ENCODE assay signal across 8 cellular contexts in genomic region chr3:132352556-132353143, GRCh38. TPM values are rescaled to one million over a fixed set of nuclear protein-coding genes. Genes with fewer than 3 reads are reported as not detected.
DNase-seq lines count a peak whose midpoint lies in the region; ATAC-seq and FAIRE-seq lines count a peak whose summit lies in the region.

No MANE protein-coding gene starts in this region.

- H3K4me3 Mint-ChIP-seq in activated CD4-positive, alpha-beta T cell treated with anti-CD3 and anti-CD28 coated beads, Interleukin-2, amount 10 ng/mL, durations not matched to agents 24 days and 14 days: no peak overlapping the region

- peaks cover 19% of the 10 kb centered on the region for H3K27me3 Mint-ChIP-seq in activated CD4-positive, alpha-beta T cell treated with anti-CD3 and anti-CD28 coated beads, Interleukin-2, amount 10 ng/mL, durations not matched to agents 24 days and 14 days

- H3K4me1 Mint-ChIP-seq in activated CD4-positive, alpha-beta T cell treated with anti-CD3 and anti-CD28 coated beads, Interleukin-2, amount 10 ng/mL, durations not matched to agents 24 days and 14 days: peaks cover 1% of the 10 kb centered on the region

- H3K27ac Mint-ChIP-seq in activated CD4-positive, alpha-beta T cell treated with anti-CD3 and anti-CD28 coated beads, Interleukin-2, amount 10 ng/mL, durations not matched to agents 24 days and 14 days: no peak overlapping the region

- H3K9me3 Mint-ChIP-seq in activated CD4-positive, alpha-beta T cell treated with anti-CD3 and anti-CD28 coated beads, Interleukin-2, amount 10 ng/mL, durations not matched to agents 24 days and 14 days: no peaks in the 10 kb centered on the region

- intact Hi-C loops in activated CD4-positive, alpha-beta T cell treated with anti-CD3 and anti-CD28 coated beads, Interleukin-2, amount 10 ng/mL, durations not matched to agents 24 days and 14 days (cut with micrococcal nuclease): loop anchor here (1.0 kb wide), 3 partner anchors 47 to 290 kb away; no protein-coding TSS in a partner anchor

- H3K36me3 Mint-ChIP-seq in activated CD4-positive, alpha-beta T cell treated with anti-CD3 and anti-CD28 coated beads, Interleukin-2, amount 10 ng/mL, durations not matched to agents 24 days and 14 days (ENCODE audit: low read depth): no peaks in the 10 kb centered on the region

- DNase-seq in GM18507 (ENCODE audit: extremely low spot score, insufficient read length, low read depth) (peak; percentile 44), NCI-H526 treated with DMSO at 0.1 percent for 48 hours (lab: John Stamatoyannopoulos, UW) (peak; percentile 49), dermis blood vessel endothelial cell (peak; percentile 84), lung microvascular endothelial cell (ENCODE audit: low read depth in 2 of 2) (peak; percentile 66 to 75)
- peak; percentile 89 for DNase-seq in activated CD4-positive, alpha-beta T cell treated with anti-CD3 and anti-CD28 coated beads, Interleukin-2, amount 10 ng/mL, durations not matched to agents 24 days and 14 days
- peak; percentile 30 to 59 for DNase-seq in stimulated activated CD8-positive, alpha-beta memory T cell treated with anti-CD3 and anti-CD28 coated beads, Interleukin-2, amount 100 ng/mL, for 48 hours (ENCODE audit: low read depth in 2 of 2)

- peak; percentile 64 for ATAC-seq in HG03439 (IDR thresholded peaks at IDR 0.05; ENCODE audit: unreplicated experiment)

- FAIRE-seq in A204.1 (lab: Jason Lieb, UNC) (peak; percentile 95), GM18507 (lab: Jason Lieb, UNC) (peak; percentile 85)

RNA-seq across cellular contexts. Expression of gene ACP3, which starts 35.4 kb away (rescaled TPM):
- not detected in 2 replicates for total RNA-seq in activated CD4-positive, alpha-beta T cell treated with anti-CD3 and anti-CD28 coated beads, Interleukin-2, amount 10 ng/mL, durations not matched to agents 24 days and 14 days
- total RNA-seq in dermis blood vessel endothelial cell: not detected in 2 replicates
- total RNA-seq in lung microvascular endothelial cell: not detected in 2 replicates

Comparison
In these comparisons a context has a peak if more than half of its experiments do, and no peak if none do; other contexts are left out.
1. Peak in every context shown above with its lines: DNase-seq and ATAC-seq.